Comparison of ENCODE assay signal across 9 cellular contexts in the genomic region with DNA sequence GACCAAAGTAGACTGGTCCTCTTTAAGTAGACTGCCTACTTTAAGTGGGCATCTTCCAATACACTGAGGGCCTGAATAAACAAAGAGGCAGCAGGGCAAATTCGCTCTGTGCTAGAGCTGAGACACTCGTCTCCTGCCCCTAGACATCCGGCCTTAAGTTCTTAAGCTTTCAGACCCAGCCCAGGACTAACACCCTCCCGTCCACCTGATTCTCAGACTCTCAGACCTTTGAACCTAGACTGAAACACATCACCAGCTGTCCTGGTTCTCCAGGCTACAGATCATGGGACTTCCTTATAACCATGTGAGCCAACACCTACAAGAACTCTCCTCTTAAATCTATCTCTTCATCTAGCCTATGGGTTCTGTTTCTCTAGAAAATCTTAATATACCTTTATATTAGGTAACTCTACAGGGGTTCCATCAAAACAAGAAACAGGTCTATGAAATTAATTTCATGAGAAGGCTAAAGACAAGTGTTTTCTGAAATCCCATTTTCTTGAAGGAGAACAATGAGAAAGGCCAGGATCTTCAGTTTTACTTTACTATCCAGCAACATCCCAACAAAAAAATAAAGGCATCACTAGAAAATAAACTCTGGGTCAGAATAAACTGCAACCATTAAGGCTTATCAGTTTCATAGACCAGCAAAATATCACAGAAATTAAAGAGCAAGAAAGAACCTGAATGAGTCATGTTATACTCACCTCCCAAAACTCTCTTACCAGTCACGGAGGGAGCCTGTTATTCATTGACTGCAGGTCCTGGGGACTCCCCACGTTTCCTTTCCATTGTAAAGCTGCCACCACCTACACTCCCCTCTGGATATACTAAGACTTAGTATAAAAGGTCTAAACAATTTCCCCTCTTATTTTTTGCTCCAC. TPM values are rescaled to one million over a fixed set of nuclear protein-coding genes. Genes with fewer than 3 reads are reported as not detected.
DNase-seq lines count a peak whose midpoint lies in the region; ATAC-seq and TF ChIP-seq lines count a peak whose summit lies in the region.
"Had no signal": no experiment of that assay in that cellular context is flagged by ENCODE, and none has a peak within 500 bp of the region (broad histone marks: within the 10 kb centered on the region; RNA-seq: fewer than 3 reads in every experiment).

No MANE protein-coding gene starts in this region.

- no peak overlapping the region for H3K9ac ChIP-seq in rectal smooth muscle tissue (ENCODE audit: low read length)

- H3K4me3 Mint-ChIP-seq in CD8-positive, alpha-beta memory T cell = no peak overlapping the region

- no peaks in the 10 kb centered on the region for H3K9me3 ChIP-seq in CD8-positive, alpha-beta memory T cell (ENCODE audit: low read length)

- no peaks in the 10 kb centered on the region for H3K36me3 ChIP-seq in rectal smooth muscle tissue (ENCODE audit: control insufficient read depth, insufficient read depth, low read length)
- no peaks in the 10 kb centered on the region for H3K36me3 ChIP-seq in CD8-positive, alpha-beta memory T cell (ENCODE audit: insufficient read depth, low read length)

- no peak for TF ChIP-seq CTCF in choroid plexus epithelial cell (conservative IDR thresholded peaks at IDR 0.05; ENCODE audit: low read depth, low read length)

- H3K27ac ChIP-seq in rectal smooth muscle tissue (ENCODE audit: low read depth, low read length) = peak overlapping the region; percentile 50
- no peak overlapping the region for H3K27ac ChIP-seq in CD8-positive, alpha-beta memory T cell (ENCODE audit: low read depth, low read length)

- H3K36me3 Mint-ChIP-seq in CD8-positive, alpha-beta memory T cell = no peaks in the 10 kb centered on the region

- no peak for ATAC-seq in HG02642 (IDR thresholded peaks at IDR 0.05; ENCODE audit: poor library complexity, unreplicated experiment)

- peaks cover 3% of the 10 kb centered on the region for H3K4me1 ChIP-seq in rectal smooth muscle tissue (ENCODE audit: control insufficient read depth, insufficient read depth, low read length)
- no peaks in the 10 kb centered on the region for H3K4me1 ChIP-seq in CD8-positive, alpha-beta memory T cell (ENCODE audit: insufficient read depth, low read length)

- CTCF ChIA-PET in CD8-positive, alpha-beta memory T cell (lab: Charles Lee) = no interaction called here

- H3K27me3 ChIP-seq in rectal smooth muscle tissue (ENCODE audit: control insufficient read depth, insufficient read depth, low read length) = no peaks in the 10 kb centered on the region
- no peaks in the 10 kb centered on the region for H3K27me3 ChIP-seq in CD8-positive, alpha-beta memory T cell (ENCODE audit: insufficient read depth, low read length, poor library complexity, severe bottlenecking)

- peaks cover 1 to 14% (median 8%) of the 10 kb centered on the region in 5 donors for H3K9me3 Mint-ChIP-seq in CD8-positive, alpha-beta memory T cell

- DNase-seq in ELR (ENCODE audit: low read depth) = peak; percentile 88
- DNase-seq in HT1080 (ENCODE audit: low read depth) = peak; percentile 73
- peak; percentile 45 for DNase-seq in choroid plexus epithelial cell (ENCODE audit: low read depth)
- DNase-seq in HuH-7.5 (ENCODE audit: low spot score) = no peak
- no peak for DNase-seq in CD8-positive, alpha-beta memory T cell
- no peak for DNase-seq in NCI-H1930 (lab: John Stamatoyannopoulos, UW)
- DNase-seq: stimulated activated naive CD4-positive, alpha-beta T cell treated with Interleukin-2 at 50 U/mL for 16 hours had no signal

- no peaks in the 10 kb centered on the region for H3K4me1 Mint-ChIP-seq in CD8-positive, alpha-beta memory T cell

- no peaks in the 10 kb centered on the region for H3K27me3 Mint-ChIP-seq in CD8-positive, alpha-beta memory T cell

- no peak overlapping the region for H3K27ac Mint-ChIP-seq in CD8-positive, alpha-beta memory T cell

- H3K4me3 ChIP-seq in choroid plexus epithelial cell (ENCODE audit: low read depth, low read length) (no peak overlapping the region), rectal smooth muscle tissue (ENCODE audit: low read length) (no peak overlapping the region)
- H3K4me3 ChIP-seq in CD8-positive, alpha-beta memory T cell (ENCODE audit: low read length) = no peak overlapping the region

- POLR2A ChIA-PET in CD8-positive, alpha-beta memory T cell (lab: Charles Lee) = no interaction called here

RNA-seq across cellular contexts. Expression of a gene that starts 14.8 kb away (rescaled TPM):
- 26.2 and 28.7 TPM in 2 replicates for total RNA-seq in HT1080 (2014; rRNA removed; shearing (Covaris generic))
- 24.6 and 27.7 TPM in 2 replicates for polyA plus RNA-seq in HT1080 (2015; cell fraction: cytosol; rRNA removed)
- polyA plus RNA-seq in HT1080 (2015; cell fraction: nucleus; rRNA removed) = 40.4 and 41.6 TPM in 2 replicates
- total RNA-seq in CD8-positive, alpha-beta memory T cell = 1 to 10 TPM; 2.1 to 2.2 TPM
- polyA plus RNA-seq in CD8-positive, alpha-beta memory T cell = 0.32 TPM

Comparison
In these comparisons a context has a peak if more than half of its experiments do, and no peak if none do; other contexts are left out.
1. DNase-seq: peak in ELR (single experiment), HT1080 (single experiment) and choroid plexus epithelial cell (single experiment); none in HuH-7.5 (single experiment), CD8-positive, alpha-beta memory T cell (0 of 5) and NCI-H1930 (0 of 2).